Comparison of ENCODE assay signal across 7 cellular contexts in the genomic region with DNA sequence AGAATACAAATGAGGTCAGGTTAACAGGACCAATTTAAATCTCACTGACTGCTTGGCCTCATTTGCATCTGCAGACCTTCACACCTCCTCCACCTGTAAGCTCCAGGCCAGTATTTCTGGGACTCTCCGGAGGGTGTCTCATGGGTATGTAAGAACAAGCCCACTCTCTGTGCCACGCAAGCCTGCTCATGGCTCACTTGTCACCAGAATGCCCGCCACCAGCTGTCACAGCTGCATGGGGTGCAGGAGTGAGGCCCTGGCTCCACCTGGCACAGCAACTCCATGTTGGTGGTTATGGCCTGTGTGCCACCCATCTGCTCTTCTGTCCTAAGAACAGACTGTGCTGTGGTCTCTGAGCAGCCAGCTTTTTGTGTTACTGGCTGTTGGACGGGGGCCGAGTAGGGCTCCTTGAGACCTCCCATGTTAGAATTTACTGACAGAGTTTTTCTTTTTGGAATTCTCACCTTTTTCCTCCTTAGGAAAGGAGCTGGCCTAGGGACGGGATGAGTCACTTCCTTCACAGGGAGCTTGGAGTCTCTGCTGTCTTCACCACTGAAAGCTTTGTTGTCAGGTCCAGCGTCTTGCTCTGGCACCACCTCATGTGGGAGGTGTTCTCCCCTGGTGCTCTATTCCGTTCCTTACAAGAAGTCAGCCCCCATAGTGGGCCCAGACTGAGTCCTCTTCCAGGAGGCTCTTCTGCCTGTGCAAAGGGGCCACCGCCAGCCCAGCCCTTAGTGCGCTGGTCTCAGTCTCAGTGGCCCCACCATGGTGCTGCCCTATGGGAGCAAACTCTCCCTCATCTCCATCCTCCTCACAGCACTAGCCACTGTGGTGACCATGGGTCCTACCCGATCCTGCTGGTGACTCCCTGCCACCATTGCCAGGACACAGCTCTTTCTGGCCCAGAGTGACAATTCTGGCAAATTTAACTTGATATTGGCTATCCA. TPM values are rescaled to one million over a fixed set of nuclear protein-coding genes. Genes with fewer than 3 reads are reported as not detected.
DNase-seq lines count a peak whose midpoint lies in the region; ATAC-seq and TF ChIP-seq lines count a peak whose summit lies in the region.
"Not testable (repeated sequence)": the region's sequence is repeated elsewhere in the genome, so short reads cannot be mapped to it uniquely, and the experiment has no call there.

No MANE protein-coding gene starts in this region.

- H3K27ac Mint-ChIP-seq in MCF 10A (ENCODE audit: low read depth, unreplicated experiment); stimulated activated naive CD8-positive, alpha-beta T cell treated with anti-CD3 and anti-CD28 coated beads, Interleukin-15, amount 100 ng/mL, for 72 hours: not testable (repeated sequence)

- not testable (repeated sequence) for H2BK120ac ChIP-seq in mesendoderm (ENCODE audit: low read depth, low read length)

- H3K27ac ChIP-seq in RWPE2 (ENCODE audit: poor library complexity, severe bottlenecking); esophagus muscularis mucosa (replicated peaks in 1 of 4); mesendoderm (ENCODE audit: low read depth, low read length): not testable (repeated sequence)

- H2BK15ac ChIP-seq in mesendoderm (replicated peaks; ENCODE audit: low read depth) = not testable (repeated sequence)

- intact Hi-C loops in MCF 10A (cut with micrococcal nuclease); esophagus muscularis mucosa (cut with DNase I): not testable (repeated sequence)

- not testable (repeated sequence) for H3K36me3 ChIP-seq in RWPE2 (ENCODE audit: low read depth); esophagus muscularis mucosa; mesendoderm (ENCODE audit: control insufficient read depth, insufficient read depth, low read length)

- not testable (repeated sequence) for TF ChIP-seq POLR2A in esophagus muscularis mucosa (IDR thresholded peaks at IDR 0.05; ENCODE audit: low read depth)

- peak; percentile 79 for ATAC-seq in RWPE2 (ENCODE audit: low read depth)
- peak; percentile 41 for ATAC-seq in stimulated activated naive CD8-positive, alpha-beta T cell treated with anti-CD3 and anti-CD28 coated beads, Interleukin-15, amount 100 ng/mL, for 72 hours

- not testable (repeated sequence) for H3K9me3 ChIP-seq in RWPE2 (ENCODE audit: severe bottlenecking); esophagus muscularis mucosa

- TF ChIP-seq CTCF in RWPE2 (IDR thresholded peaks at IDR 0.05; ENCODE audit: poor library complexity, severe bottlenecking); MCF 10A (IDR thresholded peaks at IDR 0.05; ENCODE audit: unreplicated experiment); esophagus muscularis mucosa (IDR thresholded peaks at IDR 0.05): not testable (repeated sequence)

- not testable (repeated sequence) for H3K79me2 ChIP-seq in mesendoderm (ENCODE audit: control insufficient read depth, insufficient read depth, low read length)

- not testable (repeated sequence) for H3K23ac ChIP-seq in mesendoderm (ENCODE audit: low read length)

- H3K4me1 ChIP-seq in RWPE2 (ENCODE audit: insufficient read depth, poor library complexity, severe bottlenecking); esophagus muscularis mucosa; mesendoderm (ENCODE audit: control insufficient read depth, low read depth, low read length): not testable (repeated sequence)

- not testable (repeated sequence) for H3K27me3 ChIP-seq in RWPE2 (ENCODE audit: insufficient read depth, poor library complexity, severe bottlenecking); esophagus muscularis mucosa; mesendoderm (ENCODE audit: insufficient read depth, low read length, poor library complexity)

- H3K36me3 Mint-ChIP-seq in MCF 10A (ENCODE audit: insufficient read depth, unreplicated experiment) = not testable (repeated sequence)

- H3K9ac ChIP-seq in mesendoderm (ENCODE audit: low read length) = not testable (repeated sequence)

- POLR2A ChIA-PET in MCF 10A (lab: Yijun Ruan, JAX) = not testable (repeated sequence)

- not testable (repeated sequence) for H2AK5ac ChIP-seq in mesendoderm (ENCODE audit: low read length)

- H3K27me3 Mint-ChIP-seq in MCF 10A (ENCODE audit: insufficient read depth, unreplicated experiment); stimulated activated naive CD8-positive, alpha-beta T cell treated with anti-CD3 and anti-CD28 coated beads, Interleukin-15, amount 100 ng/mL, for 72 hours: not testable (repeated sequence)

- H3K4me2 ChIP-seq in mesendoderm (ENCODE audit: low read length) = not testable (repeated sequence)

- not testable (repeated sequence) for H3K4me3 ChIP-seq in RWPE2 (ENCODE audit: severe bottlenecking); esophagus muscularis mucosa; mesendoderm (ENCODE audit: low read length)

- H3K79me1 ChIP-seq in mesendoderm (ENCODE audit: low read length) = not testable (repeated sequence)

- not testable (repeated sequence) for TF ChIP-seq EP300 in esophagus muscularis mucosa (IDR thresholded peaks at IDR 0.05)

- not testable (repeated sequence) for H2BK5ac ChIP-seq in mesendoderm (ENCODE audit: low read length)

- DNase-seq in EL = peak; percentile 13
- peak; percentile 50 for DNase-seq in NCI-H1694 treated with DMSO at 0.1 percent for 48 hours (lab: John Stamatoyannopoulos, UW)
- not testable (repeated sequence) for DNase-seq in RWPE2 (ENCODE audit: low spot score); stimulated activated naive CD8-positive, alpha-beta T cell treated with anti-CD3 and anti-CD28 coated beads, Interleukin-15, amount 100 ng/mL, for 72 hours
- DNase-seq in MCF 10A (ENCODE audit: unreplicated experiment) = peak; percentile 34
- DNase-seq in esophagus muscularis mucosa (ENCODE audit: extremely low spot score) = peak; percentile 82
- peak; percentile 69 for DNase-seq in mesendoderm

- 91% methylated on average over 5 of the region's 11 CpGs for WGBS in esophagus muscularis mucosa
- WGBS in mesendoderm (ENCODE audit: extremely low coverage, insufficient coverage, low lambda C conversion rate) = no CpG with 5 or more reads among the region's 11 CpGs

- H3K9me3 Mint-ChIP-seq in MCF 10A (ENCODE audit: unreplicated experiment); stimulated activated naive CD8-positive, alpha-beta T cell treated with anti-CD3 and anti-CD28 coated beads, Interleukin-15, amount 100 ng/mL, for 72 hours: not testable (repeated sequence)

- CTCF ChIA-PET in MCF 10A (lab: Yijun Ruan, JAX) = not testable (repeated sequence)

- H3K4me3 Mint-ChIP-seq in MCF 10A (ENCODE audit: unreplicated experiment); stimulated activated naive CD8-positive, alpha-beta T cell treated with anti-CD3 and anti-CD28 coated beads, Interleukin-15, amount 100 ng/mL, for 72 hours: not testable (repeated sequence)

- not testable (repeated sequence) for BruUV-seq in MCF 10A (replicated peaks; lab: Mats Ljungman, UMichigan)

- peaks cover 10% of the 10 kb centered on the region for H3K4me1 Mint-ChIP-seq in MCF 10A (ENCODE audit: insufficient read depth, unreplicated experiment)
- H3K4me1 Mint-ChIP-seq in stimulated activated naive CD8-positive, alpha-beta T cell treated with anti-CD3 and anti-CD28 coated beads, Interleukin-15, amount 100 ng/mL, for 72 hours = not testable (repeated sequence)

- not testable (repeated sequence) for H3K4ac ChIP-seq in mesendoderm (ENCODE audit: low read depth, low read length)

- H3K18ac ChIP-seq in mesendoderm (ENCODE audit: low read length) = not testable (repeated sequence)

- not testable (repeated sequence) for H4K8ac ChIP-seq in mesendoderm (ENCODE audit: low read depth, low read length)

- H4K5ac ChIP-seq in mesendoderm (ENCODE audit: low read length) = not testable (repeated sequence)

- H3K56ac ChIP-seq in mesendoderm (ENCODE audit: low read length) = not testable (repeated sequence)

RNA-seq across cellular contexts. Expression of a gene that starts 20.5 kb away (rescaled TPM):
- 9.0 and 18.5 TPM in 2 replicates for total RNA-seq in MCF 10A (2022)
- total RNA-seq in esophagus muscularis mucosa = 10 to 100 TPM; 10.8 to 14.3 (median 11.8) TPM
- polyA plus RNA-seq in mesendoderm (2013, experiment 1 of 2) = 17.6 TPM
- 17.2 TPM for polyA plus RNA-seq in mesendoderm (2013, experiment 2 of 2)
